In the genomic region with DNA sequence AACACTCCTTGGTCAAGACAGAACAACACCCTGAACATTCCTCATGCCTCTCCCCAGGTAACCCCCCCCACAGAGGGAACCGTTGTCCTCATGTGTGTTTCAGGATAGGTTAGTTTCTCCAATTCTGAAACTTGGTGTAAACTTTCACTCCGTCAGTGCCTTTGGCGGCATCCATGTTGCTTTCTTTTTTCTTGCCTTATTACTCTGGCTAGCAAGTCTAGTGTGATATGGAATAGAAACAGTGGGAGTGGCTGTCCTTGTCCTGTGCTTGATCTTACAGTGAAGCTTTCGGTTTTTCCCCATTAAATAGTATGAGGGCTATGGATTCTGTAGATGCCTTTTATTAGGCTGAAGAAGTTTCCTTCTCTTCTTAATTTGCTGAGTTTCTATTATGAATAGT, we compare ENCODE assay signal across 39 cellular contexts. TPM values are rescaled to one million over a fixed set of nuclear protein-coding genes. Genes with fewer than 3 reads are reported as not detected.
"Had no signal": no experiment of that assay in that cellular context is flagged by ENCODE, and none has a peak within 500 bp of the region (broad histone marks: within the 10 kb centered on the region; RNA-seq: fewer than 3 reads in every experiment).

No MANE protein-coding gene starts in this region.

- DNase-seq: MG63, MM.1S, MV-4-11, NCI-H1048, NCI-H1092, NCI-H1092 treated with DMSO at 0.1 percent for 48 hours, NCI-H1105, NCI-H1105 treated with DMSO at 0.1 percent for 48 hours, NCI-H1417, NCI-H1417 treated with DMSO at 0.1 percent for 48 hours, NCI-H1436, NCI-H1436 treated with DMSO at 0.1 percent for 48 hours, NCI-H146, NCI-H1694, NCI-H1694 treated with DMSO at 0.1 percent for 48 hours, NCI-H187, NCI-H187 treated with DMSO at 0.1 percent for 48 hours, NCI-H1930, NCI-H2029, NCI-H2029 treated with DMSO at 0.1 percent for 48 hours, NCI-H2081, NCI-H2081 treated with DMSO at 0.1 percent for 48 hours, NCI-H2107, NCI-H2171, NCI-H2171 treated with DMSO at 0.1 percent for 48 hours, NCI-H2227 treated with DMSO at 0.1 percent for 48 hours, NCI-H226, NCI-H345, NCI-H446, NCI-H446 treated with DMSO at 0.1 percent for 48 hours, NCI-H510A, NCI-H510A treated with DMSO at 0.1 percent for 48 hours, NCI-H524, NCI-H524 treated with DMSO at 0.1 percent for 48 hours, NCI-H526 had no signal

- H3K36me3 ChIP-seq: MG63 had no signal

- H3K4me3 ChIP-seq: MG63 had no signal

RNA-seq across cellular contexts. Expression of a gene that starts 35.7 kb away (rescaled TPM):
- total RNA-seq: LHCN-M2, M059J, MCF 10A, NCI-H460 had no signal
